Comparison of ENCODE assay signal across 7 cellular contexts in genomic region chr3:43296565-43296964, GRCh38. TPM values are rescaled to one million over a fixed set of nuclear protein-coding genes. Genes with fewer than 3 reads are reported as not detected.
A peak's percentile ranks its signal among the peaks of the same experiment; 100 is the strongest.
DNase-seq lines count a peak whose midpoint lies in the region; ATAC-seq lines count a peak whose summit lies in the region.

No MANE protein-coding gene starts in this region.

- no peak overlapping the region for H2BK5ac ChIP-seq in neuronal stem cell (ENCODE audit: low read length)

- no peak overlapping the region for H3K14ac ChIP-seq in neuronal stem cell (ENCODE audit: low read length)

- no peak overlapping the region for H3K4ac ChIP-seq in neuronal stem cell (ENCODE audit: low read length)

- peaks cover 69% of the 10 kb centered on the region for H3K4me1 ChIP-seq in effector memory CD4-positive, alpha-beta T cell (ENCODE audit: control insufficient read depth, insufficient read depth, low read length, poor library complexity, severe bottlenecking)
- H3K4me1 ChIP-seq in neuronal stem cell (ENCODE audit: control insufficient read depth in 2 of 2, insufficient read depth in 1 of 2, low read depth in 1 of 2, low read length in 2 of 2) = peaks cover 0 to 2% of the 10 kb centered on the region in 2 donors

- H2BK15ac ChIP-seq in neuronal stem cell (ENCODE audit: low read length) = no peak overlapping the region

- peak overlapping the region; percentile 41 for H3K4me3 ChIP-seq in effector memory CD4-positive, alpha-beta T cell (ENCODE audit: insufficient read depth, low read depth, low read length, poor library complexity, severe bottlenecking)
- no peak overlapping the region for H3K4me3 ChIP-seq in neuronal stem cell (ENCODE audit: low read length in 2 of 2)

- no peaks in the 10 kb centered on the region for H3K9me3 ChIP-seq in effector memory CD4-positive, alpha-beta T cell (ENCODE audit: control insufficient read depth, low read length)
- no peaks in the 10 kb centered on the region for H3K9me3 ChIP-seq in neuronal stem cell (replicated peaks in 1 of 2; ENCODE audit: control insufficient read depth in 2 of 2, insufficient read depth in 1 of 2, low read depth in 1 of 2, low read length in 2 of 2)

- H3K27ac ChIP-seq in effector memory CD4-positive, alpha-beta T cell (ENCODE audit: insufficient read depth, low read length, poor library complexity, severe bottlenecking) = peak overlapping the region; percentile 64
- H3K27ac ChIP-seq in neuronal stem cell (replicated peaks; ENCODE audit: low read length) = no peak overlapping the region

- no peak overlapping the region for H2BK12ac ChIP-seq in neuronal stem cell (ENCODE audit: low read length)

- H3K18ac ChIP-seq in neuronal stem cell (ENCODE audit: low read length) = no peak overlapping the region

- no peak overlapping the region for H3K4me2 ChIP-seq in neuronal stem cell (ENCODE audit: insufficient read depth, low read length, poor library complexity, severe bottlenecking)

- no peak overlapping the region for H4K91ac ChIP-seq in neuronal stem cell (ENCODE audit: low read depth, low read length, poor library complexity)

- no peak overlapping the region for H3K23ac ChIP-seq in neuronal stem cell (ENCODE audit: low read depth, low read length, poor library complexity)

- H3K27me3 ChIP-seq in effector memory CD4-positive, alpha-beta T cell (replicated peaks; ENCODE audit: control insufficient read depth, insufficient read depth, low read length, poor library complexity, severe bottlenecking) = no peaks in the 10 kb centered on the region
- H3K27me3 ChIP-seq in neuronal stem cell (ENCODE audit: control insufficient read depth in 3 of 3, insufficient read depth in 3 of 3, low read depth in 1 of 3, low read length in 3 of 3) = no peaks in the 10 kb centered on the region

- H3K79me1 ChIP-seq in neuronal stem cell (ENCODE audit: low read depth, low read length) = no peaks in the 10 kb centered on the region

- H2BK120ac ChIP-seq in neuronal stem cell (ENCODE audit: low read depth, low read length) = no peak overlapping the region

- no peak overlapping the region for H2AK5ac ChIP-seq in neuronal stem cell (ENCODE audit: low read depth, low read length)

- no peaks in the 10 kb centered on the region for H3K36me3 ChIP-seq in effector memory CD4-positive, alpha-beta T cell (ENCODE audit: control insufficient read depth, insufficient read depth, low read length)
- H3K36me3 ChIP-seq in neuronal stem cell (replicated peaks in 1 of 2; ENCODE audit: control insufficient read depth in 2 of 2, insufficient read depth in 2 of 2, low read length in 2 of 2) = peaks cover 0 to 28% of the 10 kb centered on the region in 2 donors

- no peak overlapping the region for H2AFZ ChIP-seq in neuronal stem cell (ENCODE audit: low read length)

- no peak overlapping the region for H4K8ac ChIP-seq in neuronal stem cell (ENCODE audit: low read depth, low read length)

- peak; percentile 28 for DNase-seq in UCSD-AML1 (lab: John Stamatoyannopoulos, UW; ENCODE audit: unreplicated experiment)
- DNase-seq in effector memory CD4-positive, alpha-beta T cell = peak; percentile 27 to 45 (median 44)
- DNase-seq in stimulated activated CD8-positive, alpha-beta memory T cell treated with anti-CD3 and anti-CD28 coated beads, Interleukin-4, amount 100 ng/mL, for 1 hour (ENCODE audit: low read depth in 2 of 2, low spot score in 1 of 2) = peak; percentile 24 to 32
- no peak for DNase-seq in NCI-H526 (lab: John Stamatoyannopoulos, UW)
- DNase-seq in neuronal stem cell (ENCODE audit: low spot score) = no peak

- no peak overlapping the region for H3K9ac ChIP-seq in neuronal stem cell (ENCODE audit: low read depth, low read length, poor library complexity)

- ATAC-seq in GM19395 (IDR thresholded peaks at IDR 0.05; ENCODE audit: unreplicated experiment) = peak; percentile 92
- ATAC-seq in HG03175 (IDR thresholded peaks at IDR 0.05; ENCODE audit: unreplicated experiment) = peak; percentile 84

- no CpG with 5 or more reads among the region's 1 CpG for WGBS in neuronal stem cell (ENCODE audit: extremely low coverage in 2 of 2, insufficient read length in 2 of 2, insufficient replicate concordance in 1 of 2), 2 donors

RNA-seq across cellular contexts. Expression of gene SNRK, which starts 10.2 kb away (rescaled TPM):
- polyA plus RNA-seq in neuronal stem cell (2013, experiment 1 of 2) = 8.0 TPM
- 7.3 TPM for polyA plus RNA-seq in neuronal stem cell (2013, experiment 2 of 2)

Comparison
In these comparisons a context has a peak if more than half of its experiments do, and no peak if none do; other contexts are left out.
1. DNase-seq: peak in UCSD-AML1 (single experiment), effector memory CD4-positive, alpha-beta T cell (3 of 3) and stimulated activated CD8-positive, alpha-beta memory T cell treated with anti-CD3 and anti-CD28 coated beads, Interleukin-4, amount 100 ng/mL, for 1 hour (2 of 2); none in NCI-H526 (0 of 2) and neuronal stem cell (single experiment).